Comparison of ENCODE assay signal across 2 cellular contexts in genomic region chr5:141196363-141196762, GRCh38.
TF ChIP-seq lines count a peak whose summit lies in the region.

No MANE protein-coding gene starts in this region.

TF ChIP-seq in HepG2, 621 proteins besides CTCF, POLR2A, EP300 and RAD21:
- TF ChIP-seq CENPBD1 (CRISPR knock-in tag; IDR thresholded peaks at IDR 0.05; ENCODE audit: borderline replicate concordance, low read depth) (no peak), ZFP1 (CRISPR knock-in tag; IDR thresholded peaks at IDR 0.05) (peak; percentile 97; the same call in 1 of the 2 replicates)

TF ChIP-seq in endothelial cell of umbilical vein, 7 proteins besides CTCF, POLR2A, EP300 and RAD21:
- TF ChIP-seq FOS (IDR thresholded peaks at IDR 0.05; ENCODE audit: borderline replicate concordance, insufficient read depth, low read length) (no peak), GATA2 (IDR thresholded peaks at IDR 0.05; ENCODE audit: insufficient read depth, insufficient read length, low read depth, low read length) (no peak), MYC (IDR thresholded peaks at IDR 0.05; ENCODE audit: low read depth, low read length) (no peak), POLR2AphosphoS5 (IDR thresholded peaks at IDR 0.05; ENCODE audit: insufficient read depth, low read depth, low read length) (no peak), EZH2 (IDR thresholded peaks at IDR 0.05; ENCODE audit: borderline replicate concordance, low read depth, low read length, severe bottlenecking) (no peak), MAX (IDR thresholded peaks at IDR 0.05; ENCODE audit: insufficient read depth, insufficient read length) (no peak), JUN (IDR thresholded peaks at IDR 0.05; ENCODE audit: borderline replicate concordance, insufficient read depth, insufficient read length, low read depth) (no peak)
